In genomic region chr9:5617749-5618148, GRCh38 we compare ENCODE assay signal across 12 cellular contexts. TPM values are rescaled to one million over a fixed set of nuclear protein-coding genes. Genes with fewer than 3 reads are reported as not detected.
DNase-seq lines count a peak whose midpoint lies in the region; ATAC-seq and TF ChIP-seq lines count a peak whose summit lies in the region.
"Had no signal": no experiment of that assay in that cellular context is flagged by ENCODE, and none has a peak within 500 bp of the region (broad histone marks: within the 10 kb centered on the region; RNA-seq: fewer than 3 reads in every experiment).

No MANE protein-coding gene starts in this region.

- H3K27me3 Mint-ChIP-seq in endothelial cell (ENCODE audit: unreplicated experiment): no peaks in the 10 kb centered on the region

- DNase-seq in SKM-1 treated with dmso at 0.1 percent for 144 hours (lab: John Stamatoyannopoulos, UW; ENCODE audit: unreplicated experiment) (peak; percentile 60), NCI-H2107 (lab: John Stamatoyannopoulos, UW) (no peak), NCI-H2029 treated with DMSO at 0.1 percent for 48 hours (lab: John Stamatoyannopoulos, UW) (no peak), endothelial cell (ENCODE audit: low spot score) (no peak)
- no peak for DNase-seq in effector memory CD4-positive, alpha-beta T cell
- DNase-seq: DMS79 treated with DMSO at 0.1 percent for 48 hours, heart left ventricle, MG63, right lobe of liver had no signal

- H3K9ac ChIP-seq in BLaER1 treated with 17β-estradiol and CSF1 and Interleukin-3, amounts not matched to agents 10 nM and 100 nM: peak overlapping the region in 8 of 11 experiments; percentile 31 to 65 (median 60); a peak in 15 of 22 replicates

- ATAC-seq in GM19328 (IDR thresholded peaks at IDR 0.05; ENCODE audit: unreplicated experiment) (peak; percentile 98), HG03095 (IDR thresholded peaks at IDR 0.05; ENCODE audit: unreplicated experiment) (peak; percentile 96)

- no peak for TF ChIP-seq CTCF in endothelial cell (IDR thresholded peaks at IDR 0.05; ENCODE audit: unreplicated experiment)

- H3K27me3 ChIP-seq in BLaER1 treated with 17β-estradiol and CSF1 and Interleukin-3, amounts not matched to agents 10 nM and 100 nM: no peaks in the 10 kb centered on the region
- H3K27me3 ChIP-seq in effector memory CD4-positive, alpha-beta T cell (replicated peaks; ENCODE audit: control insufficient read depth, insufficient read depth, low read length, poor library complexity, severe bottlenecking): no peaks in the 10 kb centered on the region
- H3K27me3 ChIP-seq: heart left ventricle, MG63, right lobe of liver had no signal

- peaks cover 0 to 14% (median 0%) of the 10 kb centered on the region in 11 experiments; a peak in 2 of 22 replicates for H4K20me1 ChIP-seq in BLaER1 treated with 17β-estradiol and CSF1 and Interleukin-3, amounts not matched to agents 10 nM and 100 nM

- peak overlapping the region; percentile 37 to 83 (median 74) for H3K4me2 ChIP-seq in BLaER1 treated with 17β-estradiol and CSF1 and Interleukin-3, amounts not matched to agents 10 nM and 100 nM

- peak overlapping the region in 2 of 10 experiments; percentile 11 to 18; a peak in 3 of 20 replicates for H3K4me3 ChIP-seq in BLaER1 treated with 17β-estradiol and CSF1 and Interleukin-3, amounts not matched to agents 10 nM and 100 nM
- H3K4me3 ChIP-seq in effector memory CD4-positive, alpha-beta T cell (ENCODE audit: insufficient read depth, low read depth, low read length, poor library complexity, severe bottlenecking): no peak overlapping the region
- H3K4me3 ChIP-seq: heart left ventricle, MG63, right lobe of liver had no signal

- H3K4me1 ChIP-seq in BLaER1 treated with 17β-estradiol and CSF1 and Interleukin-3, amounts not matched to agents 10 nM and 100 nM: peaks cover 14 to 100% (median 34%) of the 10 kb centered on the region in 10 experiments
- H3K4me1 ChIP-seq in effector memory CD4-positive, alpha-beta T cell (ENCODE audit: control insufficient read depth, insufficient read depth, low read length, poor library complexity, severe bottlenecking): no peaks in the 10 kb centered on the region
- H3K4me1 ChIP-seq: right lobe of liver had no signal

- H3K9me3 ChIP-seq in BLaER1 treated with 17β-estradiol and CSF1 and Interleukin-3, amounts not matched to agents 10 nM and 100 nM (replicated peaks in 1 of 11): peaks cover 0 to 16% (median 0%) of the 10 kb centered on the region in 11 experiments; a peak in 3 of 22 replicates
- H3K9me3 ChIP-seq in effector memory CD4-positive, alpha-beta T cell (ENCODE audit: control insufficient read depth, low read length): no peaks in the 10 kb centered on the region
- H3K9me3 ChIP-seq: heart left ventricle, MG63, right lobe of liver had no signal

- H3K36me3 ChIP-seq in BLaER1 treated with 17β-estradiol and CSF1 and Interleukin-3, amounts not matched to agents 10 nM and 100 nM: peaks cover 11 to 36% (median 23%) of the 10 kb centered on the region in 11 experiments; a peak in 21 of 22 replicates
- peaks cover 3% of the 10 kb centered on the region for H3K36me3 ChIP-seq in effector memory CD4-positive, alpha-beta T cell (ENCODE audit: control insufficient read depth, insufficient read depth, low read length)
- H3K36me3 ChIP-seq: MG63, right lobe of liver had no signal

- peak overlapping the region; percentile 49 to 89 (median 83); a peak in 21 of 22 replicates for H3K27ac ChIP-seq in BLaER1 treated with 17β-estradiol and CSF1 and Interleukin-3, amounts not matched to agents 10 nM and 100 nM
- no peak overlapping the region for H3K27ac ChIP-seq in effector memory CD4-positive, alpha-beta T cell (ENCODE audit: insufficient read depth, low read length, poor library complexity, severe bottlenecking)
- H3K27ac ChIP-seq: right lobe of liver had no signal

- no peak overlapping the region for H3K27ac Mint-ChIP-seq in endothelial cell (ENCODE audit: unreplicated experiment)

- H3K4me3 Mint-ChIP-seq in endothelial cell (ENCODE audit: unreplicated experiment): no peak overlapping the region

- H3K4me1 Mint-ChIP-seq in endothelial cell (ENCODE audit: unreplicated experiment): peaks cover 3% of the 10 kb centered on the region

- H3K9me3 Mint-ChIP-seq in endothelial cell (ENCODE audit: unreplicated experiment): no peaks in the 10 kb centered on the region

- no peaks in the 10 kb centered on the region for H3K36me3 Mint-ChIP-seq in endothelial cell (ENCODE audit: low read depth, unreplicated experiment)

RNA-seq across cellular contexts. Expression of gene RIC1, which starts 11.2 kb away (rescaled TPM):
- 20.4 TPM for total RNA-seq in endothelial cell (ENCODE audit: unreplicated experiment)
